8 cellular contexts compared by ENCODE assay signal in genomic region chr12:990308-990648, GRCh38. TPM values are rescaled to one million over a fixed set of nuclear protein-coding genes. Genes with fewer than 3 reads are reported as not detected.
A peak's percentile ranks its signal among the peaks of the same experiment; 100 is the strongest.
DNase-seq lines count a peak whose midpoint lies in the region; ATAC-seq and TF ChIP-seq lines count a peak whose summit lies in the region.

No MANE protein-coding gene starts in this region.

- intact Hi-C loops in esophagus muscularis mucosa (cut with DNase I): loop anchor here (10.0 kb wide), 1 partner anchor 595 kb away; no protein-coding TSS in a partner anchor

- no peaks in the 10 kb centered on the region for H3K9me3 ChIP-seq in esophagus muscularis mucosa

- H3K4me3 ChIP-seq in esophagus muscularis mucosa: peak overlapping the region; percentile 88 to 99 (median 98)

- H3K36me3 ChIP-seq in esophagus muscularis mucosa: peaks cover 0 to 5% (median 2%) of the 10 kb centered on the region in 4 donors

- H3K4me1 Mint-ChIP-seq in HFFc6 (ENCODE audit: low read depth) (peaks cover 51% of the 10 kb centered on the region), nephron (peaks cover 35% of the 10 kb centered on the region)

- H3K27me3 Mint-ChIP-seq in HFFc6 (ENCODE audit: insufficient read depth) (no peaks in the 10 kb centered on the region; the same call in 1 of the 2 replicates), nephron (ENCODE audit: low read depth) (no peaks in the 10 kb centered on the region)

- TF ChIP-seq CTCF in HFFc6 (IDR thresholded peaks at IDR 0.05) (no peak), esophagus muscularis mucosa (IDR thresholded peaks at IDR 0.05) (no peak), nephron (IDR thresholded peaks at IDR 0.05; ENCODE audit: unreplicated experiment in 3 of 3) (no peak)

- H3K27me3 ChIP-seq in esophagus muscularis mucosa: no peaks in the 10 kb centered on the region

- no peak for TF ChIP-seq POLR2A in esophagus muscularis mucosa (IDR thresholded peaks at IDR 0.05; ENCODE audit: low read depth)

- peaks cover 31 to 53% (median 53%) of the 10 kb centered on the region in 4 donors for H3K4me1 ChIP-seq in esophagus muscularis mucosa

- H3K9me3 Mint-ChIP-seq in HFFc6 (no peaks in the 10 kb centered on the region), nephron (no peaks in the 10 kb centered on the region)

- no peak for ATAC-seq in GM19452 (IDR thresholded peaks at IDR 0.05; ENCODE audit: unreplicated experiment)

- TF ChIP-seq EP300 in esophagus muscularis mucosa (IDR thresholded peaks at IDR 0.05): no peak

- H3K27ac Mint-ChIP-seq in HFFc6 (peak overlapping the region; percentile 98), nephron (peak overlapping the region; percentile 98 to 99 (median 98))

- 0 out of 2 replicates have a peak, but pooled peaks cover 7% of the 10 kb centered on the region for H3K36me3 Mint-ChIP-seq in HFFc6 (ENCODE audit: low read depth)
- H3K36me3 Mint-ChIP-seq in nephron (ENCODE audit: low read depth): no peaks in the 10 kb centered on the region

- H3K27ac ChIP-seq in esophagus muscularis mucosa (replicated peaks in 1 of 4) (peak overlapping the region; percentile 95 to 99 (median 99)), substantia nigra (ENCODE audit: low read depth, low read length, poor library complexity, severe bottlenecking) (peak overlapping the region; percentile 94)

- 2% methylated on average over 13 of the region's 27 CpGs for WGBS in esophagus muscularis mucosa

- DNase-seq in DMS79 (lab: John Stamatoyannopoulos, UW) (peak; percentile 39), HFFc6 (peak; percentile 63), NCI-H2227 treated with DMSO at 0.1 percent for 48 hours (lab: John Stamatoyannopoulos, UW) (peak; percentile 3), activated T-cell treated with anti-CD3 and anti-CD28 coated beads for 4 hours (peak; percentile 17), esophagus muscularis mucosa (ENCODE audit: extremely low spot score) (peak; percentile 91), substantia nigra (lab: John Stamatoyannopoulos, UW) (peak in 26 of 49 donors; percentile 40 to 83 (median 64))

- H3K4me3 Mint-ChIP-seq in HFFc6 (peak overlapping the region; percentile 91), nephron (peak overlapping the region; percentile 91 to 96 (median 95))

RNA-seq across cellular contexts. Expression of gene ERC1, which starts 0.7 kb away (rescaled TPM):
- 10 to 100 TPM; 44.1 to 48.9 (median 47.9) TPM for total RNA-seq in HFFc6 (2021; fragmentation: NEBNext Ultra II Directional; extraction: Animal tissue kit (Norgen Biotek cat#: 25700))
- total RNA-seq in esophagus muscularis mucosa: 10 to 100 TPM; 50.0 to 88.1 (median 59.7) TPM

RNA-seq across cellular contexts. Expression of gene RAD52, which starts 40.8 kb away (rescaled TPM):
- 10 to 100 TPM in 2 of 6 experiments, 1 to 10 TPM in 4; 8.6 to 10.9 (median 9.2) TPM for total RNA-seq in HFFc6 (2021; fragmentation: NEBNext Ultra II Directional; extraction: Animal tissue kit (Norgen Biotek cat#: 25700))
- 10 to 100 TPM in 3 of 4 donors, 1 to 10 TPM in 1; 6.6 to 18.8 (median 11.6) TPM for total RNA-seq in esophagus muscularis mucosa

Comparison
In these comparisons a context has a peak if more than half of its experiments do, and no peak if none do; other contexts are left out.
1. DNase-seq: peak in every context shown above with its lines; median percentile 91 in esophagus muscularis mucosa; 64 in substantia nigra; 63 in HFFc6; 39 in DMS79; 17 in activated T-cell treated with anti-CD3 and anti-CD28 coated beads for 4 hours; 3 in NCI-H2227 treated with DMSO at 0.1 percent for 48 hours.